In genomic region chr14:95573313-95573712, GRCh38 we compare ENCODE assay signal across 30 cellular contexts.
"Had no signal": no experiment of that assay in that cellular context is flagged by ENCODE, and none has a peak within 500 bp of the region (broad histone marks: within the 10 kb centered on the region; RNA-seq: fewer than 3 reads in every experiment).

No MANE protein-coding gene starts in this region.

- H3K36me3 ChIP-seq: ascending aorta, cardiac muscle cell had no signal

- H3K4me1 ChIP-seq: ascending aorta had no signal

- ATAC-seq: activated CD4-positive, alpha-beta T cell treated with anti-CD3 and anti-CD28 coated beads for 36 hours; activated CD4-positive, CD25-positive, alpha-beta regulatory T cell treated with anti-CD3 and anti-CD28 coated beads, Interleukin-2, amount 50 U/mL, for 24 hours; activated CD8-positive, alpha-beta memory T cell treated with anti-CD3 and anti-CD28 coated beads, Interleukin-2, amount 10 ng/mL, durations not matched to agents 7 days and 5 days; activated CD8-positive, alpha-beta T cell treated with anti-CD3 and anti-CD28 coated beads, Interleukin-2, amount 10 ng/mL, durations not matched to agents 7 days and 5 days; activated naive CD8-positive, alpha-beta T cell treated with anti-CD3 and anti-CD28 coated beads, Interleukin-2, amount 50 U/mL, for 24 hours; WTC11 had no signal

- H3K27me3 ChIP-seq: ascending aorta, cardiac muscle cell had no signal

- H3K27ac ChIP-seq: ascending aorta, cardiac muscle cell, VCaP had no signal

- H3K4me3 ChIP-seq: ascending aorta, cardiac muscle cell had no signal

- H3K9me3 ChIP-seq: ascending aorta had no signal

- DNase-seq: activated CD4-positive, alpha-beta memory T cell treated with anti-CD3 and anti-CD28 coated beads, Interleukin-2, amount 10 ng/mL, durations not matched to agents 7 days and 5 days; activated CD4-positive, alpha-beta T cell treated with anti-CD3 and anti-CD28 coated beads for 1 hour; activated CD4-positive, alpha-beta T cell treated with anti-CD3 and anti-CD28 coated beads for 36 hours; activated CD4-positive, alpha-beta T cell treated with anti-CD3 and anti-CD28 coated beads for 48 hours; activated CD4-positive, alpha-beta T cell treated with anti-CD3 and anti-CD28 coated beads, Interleukin-2, amount 10 ng/mL, durations not matched to agents 7 days and 5 days; activated CD4-positive, alpha-beta T cell treated with anti-CD3 and anti-CD28 coated beads, Interleukin-2, amount 50 U/mL, for 48 hours; activated CD4-positive, CD25-positive, alpha-beta regulatory T cell; activated CD8-positive, alpha-beta memory T cell treated with anti-CD3 and anti-CD28 coated beads for 24 hours; activated CD8-positive, alpha-beta memory T cell treated with anti-CD3 and anti-CD28 coated beads, Interleukin-2, amount 10 ng/mL, durations not matched to agents 7 days and 5 days; activated CD8-positive, alpha-beta memory T cell treated with anti-CD3 and anti-CD28 coated beads, Interleukin-2, amount 50 U/mL, for 48 hours; activated CD8-positive, alpha-beta T cell treated with anti-CD3 and anti-CD28 coated beads, Interleukin-2, amount 10 ng/mL, durations not matched to agents 7 days and 5 days; activated effector memory CD4-positive, alpha-beta T cell treated with Interleukin-2 at 50 U/mL for 16 hours; activated gamma-delta T cell; activated naive CD4-positive, alpha-beta T cell treated with anti-CD3 and anti-CD28 coated beads, Interleukin-2, amount 10 ng/mL, durations not matched to agents 7 days and 5 days; activated naive CD4-positive, alpha-beta T cell treated with Interleukin-2 at 50 U/mL for 16 hours; activated naive CD8-positive, alpha-beta T cell treated with anti-CD3 and anti-CD28 coated beads, Interleukin-2, amount 10 ng/mL, durations not matched to agents 7 days and 5 days; activated naive CD8-positive, alpha-beta T cell treated with anti-CD3 and anti-CD28 coated beads, Interleukin-2, amount 50 U/mL, for 24 hours; activated T-cell treated with anti-CD3 and anti-CD28 coated beads, Interleukin-2, amount 50 U/mL, for 24 hours; activated T-cell treated with anti-CD3 and anti-CD28 coated beads, Interleukin-2, amount 50 U/mL, for 48 hours; amygdala; anterior cingulate cortex; central memory CD4-positive, alpha-beta T cell; T-helper 1 cell; T-helper 2 cell; T-helper 9 cell had no signal
